Comparison of ENCODE assay signal across 18 cellular contexts in genomic region chr18:58572181-58572580, GRCh38. TPM values are rescaled to one million over a fixed set of nuclear protein-coding genes. Genes with fewer than 3 reads are reported as not detected.
DNase-seq lines count a peak whose midpoint lies in the region; ATAC-seq and TF ChIP-seq lines count a peak whose summit lies in the region.
"Had no signal": no experiment of that assay in that cellular context is flagged by ENCODE, and none has a peak within 500 bp of the region (broad histone marks: within the 10 kb centered on the region; RNA-seq: fewer than 3 reads in every experiment).

No MANE protein-coding gene starts in this region.

- H3K4me1 ChIP-seq in A673 (ENCODE audit: insufficient read depth, low read length, poor library complexity, severe bottlenecking) (peaks cover 3% of the 10 kb centered on the region), tibial artery (no peaks in the 10 kb centered on the region), right atrium auricular region (peaks cover 0 to 20% of the 10 kb centered on the region in 2 donors)

- H3K27ac ChIP-seq in A673 (ENCODE audit: low read depth, low read length, poor library complexity, severe bottlenecking): no peak overlapping the region
- no peak overlapping the region for H3K27ac ChIP-seq in tibial artery
- no peak overlapping the region for H3K27ac ChIP-seq in right atrium auricular region
- H3K27ac ChIP-seq: C4-2B, neural progenitor cell had no signal

- ATAC-seq in natural killer cell treated with Interleukin-12 subunit alpha and Interleukin-12 subunit beta and Interleukin-15 and Interleukin-18, amount 100 ng/mL, for 72 hours: no peak
- ATAC-seq in HG03045 (IDR thresholded peaks at IDR 0.05; ENCODE audit: unreplicated experiment): no peak
- ATAC-seq: T-cell had no signal

- no TSS peak for BruUV-seq in A673 (replicated peaks; lab: Mats Ljungman, UMichigan)

- peaks cover 4% of the 10 kb centered on the region for H3K27me3 Mint-ChIP-seq in activated T-helper 2 cell treated with anti-CD3 and anti-CD28 coated beads, Interferon-gamma antibody, Interleukin-2, Interleukin-4, amounts not matched to agents 10 μg/mL and 5 μg/mL and 100 μg/mL, durations not matched to agents 14 hours and 24 hours and 36 hours (ENCODE audit: low read depth)
- H3K27me3 Mint-ChIP-seq in natural killer cell treated with Interleukin-12 subunit alpha and Interleukin-12 subunit beta and Interleukin-15 and Interleukin-18, amount 100 ng/mL, for 72 hours: peaks cover 4 to 7% of the 10 kb centered on the region in 2 donors
- H3K27me3 Mint-ChIP-seq: activated naive CD4-positive, alpha-beta T cell treated with anti-CD3 and anti-CD28 coated beads, Interleukin-2, amount 50 U/mL, for 24 hours had no signal

- H3K27me3 ChIP-seq in A673 (replicated peaks; ENCODE audit: insufficient read depth, low read depth, low read length, poor library complexity): no peaks in the 10 kb centered on the region
- H3K27me3 ChIP-seq in tibial artery: no peaks in the 10 kb centered on the region
- H3K27me3 ChIP-seq in right atrium auricular region: no peaks in the 10 kb centered on the region
- H3K27me3 ChIP-seq: neural progenitor cell had no signal

- CTCF ChIA-PET in A673 (lab: Charles Lee): no interaction called here

- H3K4me3 ChIP-seq in A673 (ENCODE audit: low read depth, low read length, poor library complexity, severe bottlenecking): no peak overlapping the region
- no peak overlapping the region for H3K4me3 ChIP-seq in tibial artery
- H3K4me3 ChIP-seq in right atrium auricular region: no peak overlapping the region
- H3K4me3 ChIP-seq: neural progenitor cell had no signal

- no peak overlapping the region for H3K4me3 Mint-ChIP-seq in activated T-helper 2 cell treated with anti-CD3 and anti-CD28 coated beads, Interferon-gamma antibody, Interleukin-2, Interleukin-4, amounts not matched to agents 10 μg/mL and 5 μg/mL and 100 μg/mL, durations not matched to agents 14 hours and 24 hours and 36 hours (ENCODE audit: low read depth)
- no peak overlapping the region for H3K4me3 Mint-ChIP-seq in natural killer cell treated with Interleukin-12 subunit alpha and Interleukin-12 subunit beta and Interleukin-15 and Interleukin-18, amount 100 ng/mL, for 72 hours
- H3K4me3 Mint-ChIP-seq: activated naive CD4-positive, alpha-beta T cell treated with anti-CD3 and anti-CD28 coated beads, Interleukin-2, amount 50 U/mL, for 24 hours; H9; neural progenitor cell; T-cell had no signal

- H3K36me3 Mint-ChIP-seq in activated T-helper 2 cell treated with anti-CD3 and anti-CD28 coated beads, Interferon-gamma antibody, Interleukin-2, Interleukin-4, amounts not matched to agents 10 μg/mL and 5 μg/mL and 100 μg/mL, durations not matched to agents 14 hours and 24 hours and 36 hours (ENCODE audit: low read depth): no peaks in the 10 kb centered on the region
- no peaks in the 10 kb centered on the region for H3K36me3 Mint-ChIP-seq in natural killer cell treated with Interleukin-12 subunit alpha and Interleukin-12 subunit beta and Interleukin-15 and Interleukin-18, amount 100 ng/mL, for 72 hours
- H3K36me3 Mint-ChIP-seq: activated naive CD4-positive, alpha-beta T cell treated with anti-CD3 and anti-CD28 coated beads, Interleukin-2, amount 50 U/mL, for 24 hours; neural progenitor cell; T-cell had no signal

- TF ChIP-seq CTCF in A673 (conservative IDR thresholded peaks at IDR 0.05; ENCODE audit: low read depth, low read length): no peak
- TF ChIP-seq CTCF in tibial artery (IDR thresholded peaks at IDR 0.05): no peak
- no peak for TF ChIP-seq CTCF in right atrium auricular region (IDR thresholded peaks at IDR 0.05)

- H3K9me3 Mint-ChIP-seq in activated T-helper 2 cell treated with anti-CD3 and anti-CD28 coated beads, Interferon-gamma antibody, Interleukin-2, Interleukin-4, amounts not matched to agents 10 μg/mL and 5 μg/mL and 100 μg/mL, durations not matched to agents 14 hours and 24 hours and 36 hours: no peaks in the 10 kb centered on the region
- H3K9me3 Mint-ChIP-seq in natural killer cell treated with Interleukin-12 subunit alpha and Interleukin-12 subunit beta and Interleukin-15 and Interleukin-18, amount 100 ng/mL, for 72 hours: no peaks in the 10 kb centered on the region
- H3K9me3 Mint-ChIP-seq: activated naive CD4-positive, alpha-beta T cell treated with anti-CD3 and anti-CD28 coated beads, Interleukin-2, amount 50 U/mL, for 24 hours; T-cell had no signal

- peak overlapping the region; percentile 10 for H3K27ac Mint-ChIP-seq in activated T-helper 2 cell treated with anti-CD3 and anti-CD28 coated beads, Interferon-gamma antibody, Interleukin-2, Interleukin-4, amounts not matched to agents 10 μg/mL and 5 μg/mL and 100 μg/mL, durations not matched to agents 14 hours and 24 hours and 36 hours
- H3K27ac Mint-ChIP-seq in natural killer cell treated with Interleukin-12 subunit alpha and Interleukin-12 subunit beta and Interleukin-15 and Interleukin-18, amount 100 ng/mL, for 72 hours: no peak overlapping the region
- H3K27ac Mint-ChIP-seq: activated naive CD4-positive, alpha-beta T cell treated with anti-CD3 and anti-CD28 coated beads, Interleukin-2, amount 50 U/mL, for 24 hours; H9; neural progenitor cell; T-cell had no signal

- DNase-seq in A673 (ENCODE audit: low spot score) (peak; percentile 61), HCEC 1CT (peak; percentile 99), hepatic stellate cell (ENCODE audit: low spot score) (peak; percentile 61), tibial artery (no peak), right atrium auricular region (ENCODE audit: low spot score) (no peak)
- no peak for DNase-seq in activated T-helper 2 cell treated with anti-CD3 and anti-CD28 coated beads, Interferon-gamma antibody, Interleukin-2, Interleukin-4, amounts not matched to agents 10 μg/mL and 5 μg/mL and 100 μg/mL, durations not matched to agents 14 hours and 24 hours and 36 hours (ENCODE audit: low spot score)
- DNase-seq in natural killer cell treated with Interleukin-12 subunit alpha and Interleukin-12 subunit beta and Interleukin-15 and Interleukin-18, amount 100 ng/mL, for 72 hours (ENCODE audit: low spot score): no peak
- DNase-seq: activated CD4-positive, alpha-beta T cell treated with anti-CD3 and anti-CD28 coated beads, Interleukin-2, amount 50 U/mL, for 48 hours; H9; kidney; MM.1S; stimulated activated CD4-positive, alpha-beta T cell treated with anti-CD3 and anti-CD28 coated beads, Interleukin-2, amount 100 ng/mL, for 24 hours; stimulated activated naive CD4-positive, alpha-beta T cell treated with Interleukin-2 at 50 U/mL for 16 hours; T-cell had no signal

- POLR2A ChIA-PET in A673 (lab: Charles Lee; ENCODE audit: low non-redundant PET): no interaction called here

- H3K4me1 Mint-ChIP-seq in activated T-helper 2 cell treated with anti-CD3 and anti-CD28 coated beads, Interferon-gamma antibody, Interleukin-2, Interleukin-4, amounts not matched to agents 10 μg/mL and 5 μg/mL and 100 μg/mL, durations not matched to agents 14 hours and 24 hours and 36 hours (ENCODE audit: low read depth): peaks cover 20% of the 10 kb centered on the region
- H3K4me1 Mint-ChIP-seq in natural killer cell treated with Interleukin-12 subunit alpha and Interleukin-12 subunit beta and Interleukin-15 and Interleukin-18, amount 100 ng/mL, for 72 hours (ENCODE audit: low read depth in 2 of 2): peaks cover 0 to 7% of the 10 kb centered on the region in 2 donors

- H3K36me3 ChIP-seq in A673 (ENCODE audit: insufficient read depth, low read length, poor library complexity, severe bottlenecking) (no peaks in the 10 kb centered on the region), tibial artery (no peaks in the 10 kb centered on the region), right atrium auricular region (no peaks in the 10 kb centered on the region)
- H3K36me3 ChIP-seq: neural progenitor cell had no signal

- intact Hi-C loops in A673 (cut with micrococcal nuclease; ENCODE audit: unreplicated experiment): no loop called here
- intact Hi-C loops in activated T-helper 2 cell treated with anti-CD3 and anti-CD28 coated beads, Interferon-gamma antibody, Interleukin-2, Interleukin-4, amounts not matched to agents 10 μg/mL and 5 μg/mL and 100 μg/mL, durations not matched to agents 14 hours and 24 hours and 36 hours (cut with micrococcal nuclease): loop anchor here (1.0 to 2.0 kb wide), 4 partner anchors 27 to 43 kb away; no protein-coding TSS in a partner anchor
- intact Hi-C loops in tibial artery (cut with DNase I; ENCODE audit: low total_unique reads): no loop called here

- H3K9me3 ChIP-seq in A673 (ENCODE audit: low read depth, low read length, poor library complexity, severe bottlenecking) (no peaks in the 10 kb centered on the region), tibial artery (no peaks in the 10 kb centered on the region), right atrium auricular region (no peaks in the 10 kb centered on the region)

RNA-seq across cellular contexts. Expression of gene ALPK2, which starts 56.7 kb away (rescaled TPM):
- total RNA-seq in A673 (2021) (1.0 and 1.2 TPM in 2 replicates), right atrium auricular region (100 to 1,000 TPM; 160 to 166 TPM)
- total RNA-seq in activated T-helper 2 cell treated with anti-CD3 and anti-CD28 coated beads, Interferon-gamma antibody, Interleukin-2, Interleukin-4, amounts not matched to agents 10 μg/mL and 5 μg/mL and 100 μg/mL, durations not matched to agents 14 hours and 24 hours and 36 hours: 0.34 and 0.50 TPM in 2 replicates
- under 1 TPM; 0.17 to 0.78 TPM for total RNA-seq in natural killer cell treated with Interleukin-12 subunit alpha and Interleukin-12 subunit beta and Interleukin-15 and Interleukin-18, amount 100 ng/mL, for 72 hours

Comparison
In these comparisons a context has a peak if more than half of its experiments do, and no peak if none do; other contexts are left out.
1. DNase-seq: peak in A673 (single experiment), HCEC 1CT (single experiment) and hepatic stellate cell (single experiment); none in activated T-helper 2 cell treated with anti-CD3 and anti-CD28 coated beads, Interferon-gamma antibody, Interleukin-2, Interleukin-4, amounts not matched to agents 10 μg/mL and 5 μg/mL and 100 μg/mL, durations not matched to agents 14 hours and 24 hours and 36 hours (single experiment), natural killer cell treated with Interleukin-12 subunit alpha and Interleukin-12 subunit beta and Interleukin-15 and Interleukin-18, amount 100 ng/mL, for 72 hours (single experiment), tibial artery (0 of 2) and right atrium auricular region (single experiment).
2. RNA of gene ALPK2, which starts 56.7 kb away (total RNA-seq): 160 to 166 TPM in right atrium auricular region; 1.0 to 1.2 TPM in A673, 0.17 to 0.78 TPM in natural killer cell treated with Interleukin-12 subunit alpha and Interleukin-12 subunit beta and Interleukin-15 and Interleukin-18, amount 100 ng/mL, for 72 hours and 0.34 to 0.50 TPM in activated T-helper 2 cell treated with anti-CD3 and anti-CD28 coated beads, Interferon-gamma antibody, Interleukin-2, Interleukin-4, amounts not matched to agents 10 μg/mL and 5 μg/mL and 100 μg/mL, durations not matched to agents 14 hours and 24 hours and 36 hours; every median in the first group is over 10 times any median in the second.